In genomic region chr6:52664991-52665686, GRCh38 we compare ENCODE assay signal across 8 cellular contexts. TPM values are rescaled to one million over a fixed set of nuclear protein-coding genes. Genes with fewer than 3 reads are reported as not detected.
DNase-seq lines count a peak whose midpoint lies in the region; TF ChIP-seq lines count a peak whose summit lies in the region.

No MANE protein-coding gene starts in this region.

- H3K4me1 ChIP-seq in iPS-20b (ENCODE audit: insufficient read depth, low read length) = 0 out of 2 replicates have a peak, but pooled peaks cover 3% of the 10 kb centered on the region
- H3K4me1 ChIP-seq in thymus (ENCODE audit: control insufficient read depth, insufficient read depth, low read length) = no peaks in the 10 kb centered on the region
- no peaks in the 10 kb centered on the region for H3K4me1 ChIP-seq in uterus

- H3K36me3 ChIP-seq in iPS-20b (ENCODE audit: insufficient read depth, low read depth, low read length) = peaks cover 14% of the 10 kb centered on the region
- no peaks in the 10 kb centered on the region for H3K36me3 ChIP-seq in thymus (ENCODE audit: control insufficient read depth, insufficient read depth)
- no peaks in the 10 kb centered on the region for H3K36me3 ChIP-seq in uterus

- CTCF ChIA-PET in GM10248 (lab: Yijun Ruan, JAX) = interaction anchor here (0.7 to 4.2 kb wide), 8 partner anchors 13 to 501 kb away, joined by 3 to 32 read pairs (median 3); partner anchors contain the start of gene EFHC1

- intact Hi-C loops in uterus (cut with DNase I; ENCODE audit: low total_unique reads) = loop anchor here (2.0 to 10.0 kb wide), 2 partner anchors 70 to 248 kb away; no protein-coding TSS in a partner anchor

- 95% methylated on average over 10 of the region's 10 CpGs for WGBS in thymus

- H3K27me3 ChIP-seq in iPS-20b (ENCODE audit: insufficient read depth, low read length) (peaks cover 13% of the 10 kb centered on the region), thymus (ENCODE audit: control insufficient read depth, insufficient read depth) (no peaks in the 10 kb centered on the region), uterus (no peaks in the 10 kb centered on the region)

- no peak for TF ChIP-seq CTCF in WI38 (IDR thresholded peaks at IDR 0.05; ENCODE audit: low read depth, low read length)
- no peak for TF ChIP-seq CTCF in GM10248 (IDR thresholded peaks at IDR 0.05; ENCODE audit: control extremely low read depth, extremely low read depth, low read depth, missing control alignments)
- TF ChIP-seq CTCF in uterus (IDR thresholded peaks at IDR 0.05) = no peak

- no peak for TF ChIP-seq POLR2A in uterus (IDR thresholded peaks at IDR 0.05)

- H3K9ac ChIP-seq in iPS-20b (ENCODE audit: low read depth, low read length) = peak overlapping the region; percentile 76

- H3K4me3 ChIP-seq in WI38 (ENCODE audit: low read depth, low read length) (peak overlapping the region; percentile 68), iPS-20b (ENCODE audit: low read length) (peak overlapping the region; percentile 82), thymus (ENCODE audit: low read length) (peak overlapping the region; percentile 59), uterus (peak overlapping the region in 1 of 2 donors; percentile 64)

- no peaks in the 10 kb centered on the region for H3K9me3 ChIP-seq in iPS-20b (ENCODE audit: insufficient read depth, low read depth, low read length)
- no peaks in the 10 kb centered on the region for H3K9me3 ChIP-seq in thymus (ENCODE audit: control insufficient read depth)
- H3K9me3 ChIP-seq in uterus = no peaks in the 10 kb centered on the region

- POLR2A ChIA-PET in GM10248 (lab: Yijun Ruan, JAX) = no interaction called here

- peak; percentile 33 for DNase-seq in NCI-H1105 treated with DMSO at 0.1 percent for 48 hours (lab: John Stamatoyannopoulos, UW)
- no peak for DNase-seq in NCI-H1105 (lab: John Stamatoyannopoulos, UW)
- no peak for DNase-seq in activated effector memory CD4-positive, alpha-beta T cell treated with Interleukin-2 at 50 U/mL for 16 hours
- no peak for DNase-seq in GM10248 (ENCODE audit: extremely low spot score)
- DNase-seq in uterus = no peak

- H3K27ac ChIP-seq in iPS-20b (ENCODE audit: low read length) = no peak overlapping the region
- no peak overlapping the region for H3K27ac ChIP-seq in thymus (ENCODE audit: low read depth)
- H3K27ac ChIP-seq in uterus = no peak overlapping the region

RNA-seq across cellular contexts. Expression of gene TMEM14A, which starts 5.8 kb away (rescaled TPM):
- 25.1 TPM for polyA plus RNA-seq in thymus
- total RNA-seq in uterus = 10 to 100 TPM in 3 of 4 donors, 1 to 10 TPM in 1; 9.5 to 65.0 (median 32.8) TPM
